2 cellular contexts compared by ENCODE assay signal in the genomic region with DNA sequence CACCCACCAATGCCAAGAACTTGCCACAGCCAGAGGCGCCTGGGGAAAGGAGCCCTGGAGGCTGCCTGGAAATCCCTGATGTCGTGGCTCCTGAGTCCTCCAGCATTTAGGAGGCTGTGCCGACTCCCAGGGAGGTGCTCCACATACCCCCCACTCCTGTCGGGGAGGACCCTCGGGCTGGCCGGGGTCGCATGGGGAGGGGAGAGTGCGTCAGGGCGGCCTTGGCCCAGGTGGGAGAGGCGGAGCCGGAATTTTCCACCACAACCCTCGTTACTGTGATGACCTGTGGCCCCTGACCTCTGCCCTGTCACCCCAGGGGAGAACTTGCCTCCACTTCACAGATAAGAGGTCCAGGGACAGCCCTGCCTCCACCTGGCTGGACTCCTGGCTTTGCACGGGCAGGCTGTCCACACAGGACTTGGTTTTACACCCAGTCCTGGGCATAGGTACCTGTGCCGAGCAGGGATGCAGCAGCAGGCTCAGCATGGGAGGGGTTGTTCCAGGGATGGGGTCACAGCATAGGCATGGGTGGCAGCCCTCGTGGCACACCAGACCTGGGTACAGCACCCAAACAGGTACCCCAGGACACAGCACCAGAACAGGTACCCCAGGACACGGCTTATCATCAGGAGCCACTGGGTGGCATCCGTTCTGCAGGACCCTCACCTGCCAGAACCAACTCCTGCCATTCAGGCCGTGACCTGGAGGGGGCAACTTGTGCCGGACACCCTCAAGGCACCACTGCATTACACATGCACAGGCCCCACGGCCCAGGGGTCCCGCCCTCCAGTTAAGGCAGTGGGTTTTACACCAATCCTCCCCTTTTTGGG.
A peak's percentile ranks its signal among the peaks of the same experiment; 100 is the strongest.
TF ChIP-seq lines count a peak whose summit lies in the region.

No MANE protein-coding gene starts in this region.

TF ChIP-seq in H1, 55 proteins besides CTCF, POLR2A, EP300 and RAD21:
- TF ChIP-seq GABPA (IDR thresholded peaks at IDR 0.05; ENCODE audit: borderline replicate concordance, insufficient read depth, low read length) (0 out of 2 replicates have a peak, but pooled peaks have one; percentile 53), FOSL1 (IDR thresholded peaks at IDR 0.05; ENCODE audit: insufficient read depth, low read depth, low read length) (no peak), JUN (IDR thresholded peaks at IDR 0.05; ENCODE audit: low read depth, low read length) (no peak)
- TF ChIP-seq, protein P1, sequence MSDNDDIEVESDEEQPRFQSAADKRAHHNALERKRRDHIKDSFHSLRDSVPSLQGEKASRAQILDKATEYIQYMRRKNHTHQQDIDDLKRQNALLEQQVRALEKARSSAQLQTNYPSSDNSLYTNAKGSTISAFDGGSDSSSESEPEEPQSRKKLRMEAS (IDR thresholded peaks at IDR 0.05) = peak; percentile 42; the same call in 1 of the 2 replicates
TF ChIP-seq in H1: peak in this region for 2.

TF ChIP-seq in SK-N-SH treated with all-trans-retinoic acid at 6 μM for 48 hours, 23 proteins besides CTCF, POLR2A, EP300 and RAD21:
- TF ChIP-seq, protein P2, sequence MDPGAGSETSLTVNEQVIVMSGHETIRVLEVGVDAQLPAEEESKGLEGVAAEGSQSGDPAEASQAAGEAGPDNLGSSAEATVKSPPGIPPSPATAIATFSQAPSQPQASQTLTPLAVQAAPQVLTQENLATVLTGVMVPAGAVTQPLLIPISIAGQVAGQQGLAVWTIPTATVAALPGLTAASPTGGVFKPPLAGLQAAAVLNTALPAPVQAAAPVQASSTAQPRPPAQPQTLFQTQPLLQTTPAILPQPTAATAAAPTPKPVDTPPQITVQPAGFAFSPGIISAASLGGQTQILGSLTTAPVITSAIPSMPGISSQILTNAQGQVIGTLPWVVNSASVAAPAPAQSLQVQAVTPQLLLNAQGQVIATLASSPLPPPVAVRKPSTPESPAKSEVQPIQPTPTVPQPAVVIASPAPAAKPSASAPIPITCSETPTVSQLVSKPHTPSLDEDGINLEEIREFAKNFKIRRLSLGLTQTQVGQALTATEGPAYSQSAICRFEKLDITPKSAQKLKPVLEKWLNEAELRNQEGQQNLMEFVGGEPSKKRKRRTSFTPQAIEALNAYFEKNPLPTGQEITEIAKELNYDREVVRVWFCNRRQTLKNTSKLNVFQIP (CRISPR knock-in tag; IDR thresholded peaks at IDR 0.05; ENCODE audit: borderline replicate concordance, low read depth) = no peak
- no peak for TF ChIP-seq TCF4 (CRISPR knock-in tag; IDR thresholded peaks at IDR 0.05; ENCODE audit: borderline replicate concordance)
- no peak for TF ChIP-seq ZNF8 (CRISPR knock-in tag; IDR thresholded peaks at IDR 0.05)
- TF ChIP-seq ZFP3 (CRISPR knock-in tag; IDR thresholded peaks at IDR 0.05) = no peak
- TF ChIP-seq ZC3H10 (CRISPR knock-in tag; IDR thresholded peaks at IDR 0.05) = no peak
- no peak for TF ChIP-seq ESRRG (CRISPR knock-in tag; IDR thresholded peaks at IDR 0.05)
- no peak for TF ChIP-seq ZNF565 (CRISPR knock-in tag; conservative IDR thresholded peaks at IDR 0.05; ENCODE audit: low read depth)
- TF ChIP-seq OSR1 (CRISPR knock-in tag; IDR thresholded peaks at IDR 0.05) = no peak
- TF ChIP-seq, protein P3, sequence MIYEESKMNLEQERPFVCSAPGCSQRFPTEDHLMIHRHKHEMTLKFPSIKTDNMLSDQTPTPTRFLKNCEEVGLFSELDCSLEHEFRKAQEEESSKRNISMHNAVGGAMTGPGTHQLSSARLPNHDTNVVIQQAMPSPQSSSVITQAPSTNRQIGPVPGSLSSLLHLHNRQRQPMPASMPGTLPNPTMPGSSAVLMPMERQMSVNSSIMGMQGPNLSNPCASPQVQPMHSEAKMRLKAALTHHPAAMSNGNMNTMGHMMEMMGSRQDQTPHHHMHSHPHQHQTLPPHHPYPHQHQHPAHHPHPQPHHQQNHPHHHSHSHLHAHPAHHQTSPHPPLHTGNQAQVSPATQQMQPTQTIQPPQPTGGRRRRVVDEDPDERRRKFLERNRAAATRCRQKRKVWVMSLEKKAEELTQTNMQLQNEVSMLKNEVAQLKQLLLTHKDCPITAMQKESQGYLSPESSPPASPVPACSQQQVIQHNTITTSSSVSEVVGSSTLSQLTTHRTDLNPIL (CRISPR knock-in tag; IDR thresholded peaks at IDR 0.05; ENCODE audit: low read depth) = no peak
- TF ChIP-seq BACH2 (CRISPR knock-in tag; IDR thresholded peaks at IDR 0.05; ENCODE audit: borderline replicate concordance) = no peak
- no peak for TF ChIP-seq CSDC2 (CRISPR knock-in tag; IDR thresholded peaks at IDR 0.05)
- TF ChIP-seq SNAI2 (CRISPR knock-in tag; IDR thresholded peaks at IDR 0.05) = no peak
- TF ChIP-seq GLIS3 (CRISPR knock-in tag; IDR thresholded peaks at IDR 0.05) = no peak
- no peak for TF ChIP-seq ZFP30 (CRISPR knock-in tag; IDR thresholded peaks at IDR 0.05)
- TF ChIP-seq, protein P4, sequence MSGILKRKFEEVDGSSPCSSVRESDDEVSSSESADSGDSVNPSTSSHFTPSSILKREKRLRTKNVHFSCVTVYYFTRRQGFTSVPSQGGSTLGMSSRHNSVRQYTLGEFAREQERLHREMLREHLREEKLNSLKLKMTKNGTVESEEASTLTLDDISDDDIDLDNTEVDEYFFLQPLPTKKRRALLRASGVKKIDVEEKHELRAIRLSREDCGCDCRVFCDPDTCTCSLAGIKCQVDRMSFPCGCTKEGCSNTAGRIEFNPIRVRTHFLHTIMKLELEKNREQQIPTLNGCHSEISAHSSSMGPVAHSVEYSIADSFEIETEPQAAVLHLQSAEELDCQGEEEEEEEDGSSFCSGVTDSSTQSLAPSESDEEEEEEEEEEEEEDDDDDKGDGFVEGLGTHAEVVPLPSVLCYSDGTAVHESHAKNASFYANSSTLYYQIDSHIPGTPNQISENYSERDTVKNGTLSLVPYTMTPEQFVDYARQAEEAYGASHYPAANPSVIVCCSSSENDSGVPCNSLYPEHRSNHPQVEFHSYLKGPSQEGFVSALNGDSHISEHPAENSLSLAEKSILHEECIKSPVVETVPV (CRISPR knock-in tag; IDR thresholded peaks at IDR 0.05) = no peak
- TF ChIP-seq ISL1 (CRISPR knock-in tag; IDR thresholded peaks at IDR 0.05) = no peak
- TF ChIP-seq ARNTL (CRISPR knock-in tag; IDR thresholded peaks at IDR 0.05; ENCODE audit: borderline replicate concordance, low read depth) = no peak
- TF ChIP-seq, protein P5, sequence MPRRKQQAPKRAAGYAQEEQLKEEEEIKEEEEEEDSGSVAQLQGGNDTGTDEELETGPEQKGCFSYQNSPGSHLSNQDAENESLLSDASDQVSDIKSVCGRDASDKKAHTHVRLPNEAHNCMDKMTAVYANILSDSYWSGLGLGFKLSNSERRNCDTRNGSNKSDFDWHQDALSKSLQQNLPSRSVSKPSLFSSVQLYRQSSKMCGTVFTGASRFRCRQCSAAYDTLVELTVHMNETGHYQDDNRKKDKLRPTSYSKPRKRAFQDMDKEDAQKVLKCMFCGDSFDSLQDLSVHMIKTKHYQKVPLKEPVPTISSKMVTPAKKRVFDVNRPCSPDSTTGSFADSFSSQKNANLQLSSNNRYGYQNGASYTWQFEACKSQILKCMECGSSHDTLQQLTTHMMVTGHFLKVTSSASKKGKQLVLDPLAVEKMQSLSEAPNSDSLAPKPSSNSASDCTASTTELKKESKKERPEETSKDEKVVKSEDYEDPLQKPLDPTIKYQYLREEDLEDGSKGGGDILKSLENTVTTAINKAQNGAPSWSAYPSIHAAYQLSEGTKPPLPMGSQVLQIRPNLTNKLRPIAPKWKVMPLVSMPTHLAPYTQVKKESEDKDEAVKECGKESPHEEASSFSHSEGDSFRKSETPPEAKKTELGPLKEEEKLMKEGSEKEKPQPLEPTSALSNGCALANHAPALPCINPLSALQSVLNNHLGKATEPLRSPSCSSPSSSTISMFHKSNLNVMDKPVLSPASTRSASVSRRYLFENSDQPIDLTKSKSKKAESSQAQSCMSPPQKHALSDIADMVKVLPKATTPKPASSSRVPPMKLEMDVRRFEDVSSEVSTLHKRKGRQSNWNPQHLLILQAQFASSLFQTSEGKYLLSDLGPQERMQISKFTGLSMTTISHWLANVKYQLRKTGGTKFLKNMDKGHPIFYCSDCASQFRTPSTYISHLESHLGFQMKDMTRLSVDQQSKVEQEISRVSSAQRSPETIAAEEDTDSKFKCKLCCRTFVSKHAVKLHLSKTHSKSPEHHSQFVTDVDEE (CRISPR knock-in tag; IDR thresholded peaks at IDR 0.05) = no peak
- no peak for TF ChIP-seq PPARA (CRISPR knock-in tag; IDR thresholded peaks at IDR 0.05; ENCODE audit: borderline replicate concordance)
- no peak for TF ChIP-seq RARB (CRISPR knock-in tag; IDR thresholded peaks at IDR 0.05)
